19 cellular contexts compared by ENCODE assay signal in genomic region chr12:27818421-27818918, GRCh38. TPM values are rescaled to one million over a fixed set of nuclear protein-coding genes. Genes with fewer than 3 reads are reported as not detected.
DNase-seq lines count a peak whose midpoint lies in the region; TF ChIP-seq lines count a peak whose summit lies in the region.
"Had no signal": no experiment of that assay in that cellular context is flagged by ENCODE, and none has a peak within 500 bp of the region (broad histone marks: within the 10 kb centered on the region; RNA-seq: fewer than 3 reads in every experiment).

No MANE protein-coding gene starts in this region.

- no peak for TF ChIP-seq CTCF in nephron (IDR thresholded peaks at IDR 0.05; ENCODE audit: unreplicated experiment in 3 of 3)

- H3K27me3 Mint-ChIP-seq in nephron (ENCODE audit: low read depth): peaks cover 3% of the 10 kb centered on the region

- DNase-seq in COR-L47 (lab: John Stamatoyannopoulos, UW): peak; percentile 6
- DNase-seq in LHCN-M2 (ENCODE audit: low read depth): peak; percentile 52
- DNase-seq in amniotic epithelial cell (ENCODE audit: low read depth): peak; percentile 38
- DNase-seq in AG08395 (ENCODE audit: low spot score): no peak
- no peak for DNase-seq in activated CD4-positive, alpha-beta T cell treated with anti-CD3 and anti-CD28 coated beads for 1 hour
- no peak for DNase-seq in kidney glomerular epithelial cell (lab: John Stamatoyannopoulos, UW)
- DNase-seq: activated CD4-positive, CD25-positive, alpha-beta regulatory T cell treated with anti-CD3 and anti-CD28 coated beads, Interleukin-2, amount 50 U/mL, for 72 hours; activated naive CD4-positive, alpha-beta T cell treated with anti-CD3 and anti-CD28 coated beads, Interleukin-2, amount 10 ng/mL, durations not matched to agents 7 days and 5 days; DND-41; GM23248; islet precursor cell; Kasumi-1; NCI-H1436 treated with DMSO at 0.1 percent for 48 hours; posterior cingulate gyrus; stimulated activated naive CD8-positive, alpha-beta T cell treated with anti-CD3 and anti-CD28 coated beads, Interleukin-15, amount 100 ng/mL, for 72 hours had no signal

- no peak overlapping the region for H3K4me3 Mint-ChIP-seq in nephron
- H3K4me3 Mint-ChIP-seq: activated naive CD4-positive, alpha-beta T cell treated with anti-CD3 and anti-CD28 coated beads, Interleukin-2, amount 10 ng/mL, durations not matched to agents 7 days and 5 days; stimulated activated naive CD8-positive, alpha-beta T cell treated with anti-CD3 and anti-CD28 coated beads, Interleukin-15, amount 100 ng/mL, for 72 hours had no signal

- no peaks in the 10 kb centered on the region for H3K36me3 Mint-ChIP-seq in nephron (ENCODE audit: low read depth)
- H3K36me3 Mint-ChIP-seq: activated naive CD4-positive, alpha-beta T cell treated with anti-CD3 and anti-CD28 coated beads, Interleukin-2, amount 10 ng/mL, durations not matched to agents 7 days and 5 days had no signal

- H3K4me1 Mint-ChIP-seq in nephron: peaks cover 12% of the 10 kb centered on the region

- H3K9me3 Mint-ChIP-seq in nephron: no peaks in the 10 kb centered on the region
- H3K9me3 Mint-ChIP-seq: activated naive CD4-positive, alpha-beta T cell treated with anti-CD3 and anti-CD28 coated beads, Interleukin-2, amount 10 ng/mL, durations not matched to agents 7 days and 5 days; stimulated activated naive CD8-positive, alpha-beta T cell treated with anti-CD3 and anti-CD28 coated beads, Interleukin-15, amount 100 ng/mL, for 72 hours had no signal

- H3K27ac Mint-ChIP-seq in nephron: peak overlapping the region; percentile 70 to 86 (median 75)
- H3K27ac Mint-ChIP-seq: activated naive CD4-positive, alpha-beta T cell treated with anti-CD3 and anti-CD28 coated beads, Interleukin-2, amount 10 ng/mL, durations not matched to agents 7 days and 5 days; stimulated activated naive CD8-positive, alpha-beta T cell treated with anti-CD3 and anti-CD28 coated beads, Interleukin-15, amount 100 ng/mL, for 72 hours had no signal

RNA-seq across cellular contexts. Expression of gene MANSC4, which starts 38.4 kb away (rescaled TPM):
- total RNA-seq in LHCN-M2 (2014; rRNA removed): not detected in 2 replicates
- polyA plus RNA-seq in LHCN-M2 (2012): not detected
- total RNA-seq: GM23248; heart left ventricle; NCI-H460; T-helper 2 cell treated with Interferon-gamma antibody and Interleukin-4, amounts not matched to agents 100 ng/mL and 5 ng/mL, for 36 hours had no signal
- polyA plus RNA-seq: GM23248, heart left ventricle had no signal

RNA-seq across cellular contexts. Expression of gene KLHL42, which starts 38.4 kb away (rescaled TPM):
- total RNA-seq in LHCN-M2 (2014; rRNA removed): 19.8 and 21.5 TPM in 2 replicates
- polyA plus RNA-seq in LHCN-M2 (2012): 5.8 TPM

Comparison
In these comparisons a context has a peak if more than half of its experiments do, and no peak if none do; other contexts are left out.
1. DNase-seq: peak in COR-L47 (single experiment), LHCN-M2 (single experiment) and amniotic epithelial cell (single experiment); none in AG08395 (single experiment), activated CD4-positive, alpha-beta T cell treated with anti-CD3 and anti-CD28 coated beads for 1 hour (single experiment) and kidney glomerular epithelial cell (single experiment).